In the genomic region with DNA sequence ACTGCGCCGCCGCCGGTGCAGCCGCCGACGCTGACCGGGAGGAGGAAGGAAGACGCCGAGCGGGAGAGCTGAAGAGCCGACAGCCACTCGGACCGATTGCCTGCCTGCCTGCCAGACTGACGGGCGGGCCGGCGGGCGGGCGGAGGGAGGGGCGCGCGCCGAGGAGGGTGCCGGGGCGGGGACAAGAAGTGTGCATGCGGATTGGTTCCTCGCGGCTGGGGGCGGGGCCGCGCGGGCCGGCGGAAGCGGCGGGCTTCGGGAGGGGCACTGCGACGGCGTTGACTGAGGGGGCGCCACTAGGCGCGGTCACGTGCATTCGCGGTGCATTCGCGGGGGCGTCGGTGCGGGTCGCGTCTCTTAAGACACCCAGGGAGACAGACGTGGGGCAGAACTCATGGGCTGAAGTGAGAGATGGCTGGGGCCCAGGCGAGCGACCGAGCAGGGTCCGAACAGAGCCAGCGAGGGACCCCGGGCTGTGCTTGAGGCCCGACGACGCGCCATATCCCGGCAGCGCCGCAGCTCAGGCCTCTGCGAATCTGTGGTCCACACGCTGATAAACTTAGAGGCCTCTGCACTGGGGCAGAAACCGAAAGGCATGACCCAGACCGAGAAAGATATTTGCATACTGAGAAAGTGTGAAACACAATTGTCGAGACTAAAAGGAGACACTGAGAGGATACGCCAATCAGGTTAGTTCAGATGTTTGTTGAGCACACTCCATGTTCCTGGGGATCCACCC, we compare ENCODE assay signal across 1 cellular context.
A peak's percentile ranks its signal among the peaks of the same experiment; 100 is the strongest.
TF ChIP-seq lines count a peak whose summit lies in the region.

A gene (minus strand): TSS at position 118 of the 739 bp plus-strand sequence. CDS start 205 bp downstream, outside the sequence.

TF ChIP-seq in HepG2, 621 proteins besides CTCF, POLR2A, EP300 and RAD21 (continued from another document and continues in another):
- TF ChIP-seq, protein P1, sequence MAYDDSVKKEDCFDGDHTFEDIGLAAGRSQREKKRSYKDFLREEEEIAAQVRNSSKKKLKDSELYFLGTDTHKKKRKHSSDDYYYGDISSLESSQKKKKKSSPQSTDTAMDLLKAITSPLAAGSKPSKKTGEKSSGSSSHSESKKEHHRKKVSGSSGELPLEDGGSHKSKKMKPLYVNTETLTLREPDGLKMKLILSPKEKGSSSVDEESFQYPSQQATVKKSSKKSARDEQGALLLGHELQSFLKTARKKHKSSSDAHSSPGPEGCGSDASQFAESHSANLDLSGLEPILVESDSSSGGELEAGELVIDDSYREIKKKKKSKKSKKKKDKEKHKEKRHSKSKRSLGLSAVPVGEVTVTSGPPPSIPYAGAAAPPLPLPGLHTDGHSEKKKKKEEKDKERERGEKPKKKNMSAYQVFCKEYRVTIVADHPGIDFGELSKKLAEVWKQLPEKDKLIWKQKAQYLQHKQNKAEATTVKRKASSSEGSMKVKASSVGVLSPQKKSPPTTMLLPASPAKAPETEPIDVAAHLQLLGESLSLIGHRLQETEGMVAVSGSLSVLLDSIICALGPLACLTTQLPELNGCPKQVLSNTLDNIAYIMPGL (CRISPR knock-in tag; IDR thresholded peaks at IDR 0.05; ENCODE audit: borderline replicate concordance in 1 of 2, low read depth in 1 of 2) = peak; percentile 69 to 78; a peak in 3 of 4 replicates
- TF ChIP-seq, protein P2, sequence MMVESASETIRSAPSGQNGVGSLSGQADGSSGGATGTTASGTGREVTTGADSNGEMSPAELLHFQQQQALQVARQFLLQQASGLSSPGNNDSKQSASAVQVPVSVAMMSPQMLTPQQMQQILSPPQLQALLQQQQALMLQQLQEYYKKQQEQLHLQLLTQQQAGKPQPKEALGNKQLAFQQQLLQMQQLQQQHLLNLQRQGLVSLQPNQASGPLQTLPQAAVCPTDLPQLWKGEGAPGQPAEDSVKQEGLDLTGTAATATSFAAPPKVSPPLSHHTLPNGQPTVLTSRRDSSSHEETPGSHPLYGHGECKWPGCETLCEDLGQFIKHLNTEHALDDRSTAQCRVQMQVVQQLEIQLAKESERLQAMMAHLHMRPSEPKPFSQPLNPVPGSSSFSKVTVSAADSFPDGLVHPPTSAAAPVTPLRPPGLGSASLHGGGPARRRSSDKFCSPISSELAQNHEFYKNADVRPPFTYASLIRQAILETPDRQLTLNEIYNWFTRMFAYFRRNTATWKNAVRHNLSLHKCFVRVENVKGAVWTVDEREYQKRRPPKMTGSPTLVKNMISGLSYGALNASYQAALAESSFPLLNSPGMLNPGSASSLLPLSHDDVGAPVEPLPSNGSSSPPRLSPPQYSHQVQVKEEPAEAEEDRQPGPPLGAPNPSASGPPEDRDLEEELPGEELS (CRISPR knock-in tag; IDR thresholded peaks at IDR 0.05) = no peak; the same call in 1 of the 2 replicates
- TF ChIP-seq TARDBP (CRISPR knock-in tag; IDR thresholded peaks at IDR 0.05) = no peak
- TF ChIP-seq, protein P3, sequence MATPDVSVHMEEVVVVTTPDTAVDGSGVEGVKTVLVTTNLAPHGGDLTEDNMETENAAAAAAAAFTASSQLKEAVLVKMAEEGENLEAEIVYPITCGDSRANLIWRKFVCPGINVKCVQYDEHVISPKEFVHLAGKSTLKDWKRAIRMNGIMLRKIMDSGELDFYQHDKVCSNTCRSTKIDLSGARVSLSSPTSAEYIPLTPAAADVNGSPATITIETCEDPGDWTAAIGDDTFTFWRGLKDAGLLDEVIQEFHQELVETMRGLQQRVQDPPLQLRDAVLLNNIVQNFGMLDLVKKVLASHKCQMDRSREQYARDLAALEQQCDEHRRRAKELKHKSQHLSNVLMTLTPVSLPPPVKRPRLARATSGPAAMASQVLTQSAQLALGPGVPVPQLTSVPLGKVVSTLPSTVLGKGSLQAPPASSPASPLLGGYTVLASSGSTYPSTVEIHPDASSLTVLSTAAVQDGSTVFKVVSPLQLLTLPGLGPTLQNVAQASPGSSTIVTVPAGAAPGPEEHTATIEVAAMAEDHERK (CRISPR knock-in tag; IDR thresholded peaks at IDR 0.05; ENCODE audit: low read depth) = no peak
- TF ChIP-seq ZNF547 (CRISPR knock-in tag; IDR thresholded peaks at IDR 0.05) = peak; percentile 88
- TF ChIP-seq, protein P4, sequence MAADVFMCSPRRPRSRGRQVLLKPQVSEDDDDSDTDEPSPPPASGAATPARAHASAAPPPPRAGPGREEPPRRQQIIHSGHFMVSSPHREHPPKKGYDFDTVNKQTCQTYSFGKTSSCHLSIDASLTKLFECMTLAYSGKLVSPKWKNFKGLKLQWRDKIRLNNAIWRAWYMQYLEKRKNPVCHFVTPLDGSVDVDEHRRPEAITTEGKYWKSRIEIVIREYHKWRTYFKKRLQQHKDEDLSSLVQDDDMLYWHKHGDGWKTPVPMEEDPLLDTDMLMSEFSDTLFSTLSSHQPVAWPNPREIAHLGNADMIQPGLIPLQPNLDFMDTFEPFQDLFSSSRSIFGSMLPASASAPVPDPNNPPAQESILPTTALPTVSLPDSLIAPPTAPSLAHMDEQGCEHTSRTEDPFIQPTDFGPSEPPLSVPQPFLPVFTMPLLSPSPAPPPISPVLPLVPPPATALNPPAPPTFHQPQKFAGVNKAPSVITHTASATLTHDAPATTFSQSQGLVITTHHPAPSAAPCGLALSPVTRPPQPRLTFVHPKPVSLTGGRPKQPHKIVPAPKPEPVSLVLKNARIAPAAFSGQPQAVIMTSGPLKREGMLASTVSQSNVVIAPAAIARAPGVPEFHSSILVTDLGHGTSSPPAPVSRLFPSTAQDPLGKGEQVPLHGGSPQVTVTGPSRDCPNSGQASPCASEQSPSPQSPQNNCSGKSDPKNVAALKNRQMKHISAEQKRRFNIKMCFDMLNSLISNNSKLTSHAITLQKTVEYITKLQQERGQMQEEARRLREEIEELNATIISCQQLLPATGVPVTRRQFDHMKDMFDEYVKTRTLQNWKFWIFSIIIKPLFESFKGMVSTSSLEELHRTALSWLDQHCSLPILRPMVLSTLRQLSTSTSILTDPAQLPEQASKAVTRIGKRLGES (CRISPR knock-in tag; IDR thresholded peaks at IDR 0.05; ENCODE audit: borderline replicate concordance) = no peak
- TF ChIP-seq, protein P5, sequence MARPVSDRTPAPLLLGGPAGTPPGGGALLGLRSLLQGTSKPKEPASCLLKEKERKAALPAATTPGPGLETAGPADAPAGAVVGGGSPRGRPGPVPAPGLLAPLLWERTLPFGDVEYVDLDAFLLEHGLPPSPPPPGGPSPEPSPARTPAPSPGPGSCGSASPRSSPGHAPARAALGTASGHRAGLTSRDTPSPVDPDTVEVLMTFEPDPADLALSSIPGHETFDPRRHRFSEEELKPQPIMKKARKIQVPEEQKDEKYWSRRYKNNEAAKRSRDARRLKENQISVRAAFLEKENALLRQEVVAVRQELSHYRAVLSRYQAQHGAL (CRISPR knock-in tag; IDR thresholded peaks at IDR 0.05; ENCODE audit: not compliant biosample characterization) = no peak
- no peak for TF ChIP-seq TCF7L2 (IDR thresholded peaks at IDR 0.05; ENCODE audit: low read depth, low read length)
- TF ChIP-seq, protein P6, sequence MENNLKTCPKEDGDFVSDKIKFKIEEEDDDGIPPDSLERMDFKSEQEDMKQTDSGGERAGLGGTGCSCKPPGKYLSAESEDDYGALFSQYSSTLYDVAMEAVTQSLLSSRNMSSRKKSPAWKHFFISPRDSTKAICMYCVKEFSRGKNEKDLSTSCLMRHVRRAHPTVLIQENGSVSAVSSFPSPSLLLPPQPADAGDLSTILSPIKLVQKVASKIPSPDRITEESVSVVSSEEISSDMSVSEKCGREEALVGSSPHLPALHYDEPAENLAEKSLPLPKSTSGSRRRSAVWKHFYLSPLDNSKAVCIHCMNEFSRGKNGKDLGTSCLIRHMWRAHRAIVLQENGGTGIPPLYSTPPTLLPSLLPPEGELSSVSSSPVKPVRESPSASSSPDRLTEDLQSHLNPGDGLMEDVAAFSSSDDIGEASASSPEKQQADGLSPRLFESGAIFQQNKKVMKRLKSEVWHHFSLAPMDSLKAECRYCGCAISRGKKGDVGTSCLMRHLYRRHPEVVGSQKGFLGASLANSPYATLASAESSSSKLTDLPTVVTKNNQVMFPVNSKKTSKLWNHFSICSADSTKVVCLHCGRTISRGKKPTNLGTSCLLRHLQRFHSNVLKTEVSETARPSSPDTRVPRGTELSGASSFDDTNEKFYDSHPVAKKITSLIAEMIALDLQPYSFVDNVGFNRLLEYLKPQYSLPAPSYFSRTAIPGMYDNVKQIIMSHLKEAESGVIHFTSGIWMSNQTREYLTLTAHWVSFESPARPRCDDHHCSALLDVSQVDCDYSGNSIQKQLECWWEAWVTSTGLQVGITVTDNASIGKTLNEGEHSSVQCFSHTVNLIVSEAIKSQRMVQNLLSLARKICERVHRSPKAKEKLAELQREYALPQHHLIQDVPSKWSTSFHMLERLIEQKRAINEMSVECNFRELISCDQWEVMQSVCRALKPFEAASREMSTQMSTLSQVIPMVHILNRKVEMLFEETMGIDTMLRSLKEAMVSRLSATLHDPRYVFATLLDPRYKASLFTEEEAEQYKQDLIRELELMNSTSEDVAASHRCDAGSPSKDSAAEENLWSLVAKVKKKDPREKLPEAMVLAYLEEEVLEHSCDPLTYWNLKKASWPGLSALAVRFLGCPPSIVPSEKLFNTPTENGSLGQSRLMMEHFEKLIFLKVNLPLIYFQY (CRISPR knock-in tag; IDR thresholded peaks at IDR 0.05; ENCODE audit: borderline replicate concordance) = peak; percentile 37; the same call in 1 of the 2 replicates
- no peak for TF ChIP-seq ZSCAN30 (CRISPR knock-in tag; IDR thresholded peaks at IDR 0.05)
- TF ChIP-seq, protein P7, sequence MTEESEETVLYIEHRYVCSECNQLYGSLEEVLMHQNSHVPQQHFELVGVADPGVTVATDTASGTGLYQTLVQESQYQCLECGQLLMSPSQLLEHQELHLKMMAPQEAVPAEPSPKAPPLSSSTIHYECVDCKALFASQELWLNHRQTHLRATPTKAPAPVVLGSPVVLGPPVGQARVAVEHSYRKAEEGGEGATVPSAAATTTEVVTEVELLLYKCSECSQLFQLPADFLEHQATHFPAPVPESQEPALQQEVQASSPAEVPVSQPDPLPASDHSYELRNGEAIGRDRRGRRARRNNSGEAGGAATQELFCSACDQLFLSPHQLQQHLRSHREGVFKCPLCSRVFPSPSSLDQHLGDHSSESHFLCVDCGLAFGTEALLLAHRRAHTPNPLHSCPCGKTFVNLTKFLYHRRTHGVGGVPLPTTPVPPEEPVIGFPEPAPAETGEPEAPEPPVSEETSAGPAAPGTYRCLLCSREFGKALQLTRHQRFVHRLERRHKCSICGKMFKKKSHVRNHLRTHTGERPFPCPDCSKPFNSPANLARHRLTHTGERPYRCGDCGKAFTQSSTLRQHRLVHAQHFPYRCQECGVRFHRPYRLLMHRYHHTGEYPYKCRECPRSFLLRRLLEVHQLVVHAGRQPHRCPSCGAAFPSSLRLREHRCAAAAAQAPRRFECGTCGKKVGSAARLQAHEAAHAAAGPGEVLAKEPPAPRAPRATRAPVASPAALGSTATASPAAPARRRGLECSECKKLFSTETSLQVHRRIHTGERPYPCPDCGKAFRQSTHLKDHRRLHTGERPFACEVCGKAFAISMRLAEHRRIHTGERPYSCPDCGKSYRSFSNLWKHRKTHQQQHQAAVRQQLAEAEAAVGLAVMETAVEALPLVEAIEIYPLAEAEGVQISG (CRISPR knock-in tag; IDR thresholded peaks at IDR 0.05) = peak; percentile 58
- TF ChIP-seq KAT7 (CRISPR knock-in tag; IDR thresholded peaks at IDR 0.05; ENCODE audit: borderline replicate concordance) = peak; percentile 90; the same call in 1 of the 2 replicates
- TF ChIP-seq ZNF562 (CRISPR knock-in tag; IDR thresholded peaks at IDR 0.05; ENCODE audit: borderline replicate concordance) = no peak
- TF ChIP-seq ZNF816 (CRISPR knock-in tag; IDR thresholded peaks at IDR 0.05; ENCODE audit: borderline replicate concordance) = no peak
- TF ChIP-seq RFX1 (IDR thresholded peaks at IDR 0.05) = no peak
- no peak for TF ChIP-seq ZNF282 (IDR thresholded peaks at IDR 0.05; ENCODE audit: partially characterized antibody)
- peak; percentile 90; the same call in 1 of the 2 replicates for TF ChIP-seq ZNF788 (CRISPR knock-in tag; IDR thresholded peaks at IDR 0.05; ENCODE audit: borderline replicate concordance)
- TF ChIP-seq ZNF251 (CRISPR knock-in tag; IDR thresholded peaks at IDR 0.05) = no peak
- TF ChIP-seq DNMT1 (CRISPR knock-in tag; IDR thresholded peaks at IDR 0.05) = 0 out of 2 replicates have a peak, but pooled peaks have one; percentile 88
- no peak for TF ChIP-seq CREM (IDR thresholded peaks at IDR 0.05)
- TF ChIP-seq CREM (CRISPR knock-in tag; IDR thresholded peaks at IDR 0.05) = no peak
- TF ChIP-seq MYC (CRISPR knock-in tag; IDR thresholded peaks at IDR 0.05; ENCODE audit: borderline replicate concordance) = peak; percentile 90
- TF ChIP-seq, protein P8, sequence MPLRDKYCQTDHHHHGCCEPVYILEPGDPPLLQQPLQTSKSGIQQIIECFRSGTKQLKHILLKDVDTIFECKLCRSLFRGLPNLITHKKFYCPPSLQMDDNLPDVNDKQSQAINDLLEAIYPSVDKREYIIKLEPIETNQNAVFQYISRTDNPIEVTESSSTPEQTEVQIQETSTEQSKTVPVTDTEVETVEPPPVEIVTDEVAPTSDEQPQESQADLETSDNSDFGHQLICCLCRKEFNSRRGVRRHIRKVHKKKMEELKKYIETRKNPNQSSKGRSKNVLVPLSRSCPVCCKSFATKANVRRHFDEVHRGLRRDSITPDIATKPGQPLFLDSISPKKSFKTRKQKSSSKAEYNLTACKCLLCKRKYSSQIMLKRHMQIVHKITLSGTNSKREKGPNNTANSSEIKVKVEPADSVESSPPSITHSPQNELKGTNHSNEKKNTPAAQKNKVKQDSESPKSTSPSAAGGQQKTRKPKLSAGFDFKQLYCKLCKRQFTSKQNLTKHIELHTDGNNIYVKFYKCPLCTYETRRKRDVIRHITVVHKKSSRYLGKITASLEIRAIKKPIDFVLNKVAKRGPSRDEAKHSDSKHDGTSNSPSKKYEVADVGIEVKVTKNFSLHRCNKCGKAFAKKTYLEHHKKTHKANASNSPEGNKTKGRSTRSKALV (CRISPR knock-in tag; IDR thresholded peaks at IDR 0.05) = 0 out of 2 replicates have a peak, but pooled peaks have one; percentile 36
- TF ChIP-seq ZNF557 (CRISPR knock-in tag; IDR thresholded peaks at IDR 0.05) = 0 out of 2 replicates have a peak, but pooled peaks have one; percentile 58
- TF ChIP-seq, protein P9, sequence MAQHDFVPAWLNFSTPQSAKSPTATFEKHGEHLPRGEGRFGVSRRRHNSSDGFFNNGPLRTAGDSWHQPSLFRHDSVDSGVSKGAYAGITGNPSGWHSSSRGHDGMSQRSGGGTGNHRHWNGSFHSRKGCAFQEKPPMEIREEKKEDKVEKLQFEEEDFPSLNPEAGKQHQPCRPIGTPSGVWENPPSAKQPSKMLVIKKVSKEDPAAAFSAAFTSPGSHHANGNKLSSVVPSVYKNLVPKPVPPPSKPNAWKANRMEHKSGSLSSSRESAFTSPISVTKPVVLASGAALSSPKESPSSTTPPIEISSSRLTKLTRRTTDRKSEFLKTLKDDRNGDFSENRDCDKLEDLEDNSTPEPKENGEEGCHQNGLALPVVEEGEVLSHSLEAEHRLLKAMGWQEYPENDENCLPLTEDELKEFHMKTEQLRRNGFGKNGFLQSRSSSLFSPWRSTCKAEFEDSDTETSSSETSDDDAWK (CRISPR knock-in tag; IDR thresholded peaks at IDR 0.05) = no peak
- TF ChIP-seq PCBP2 (optimal IDR thresholded peaks at IDR 0.05; ENCODE audit: low read depth, low read length, poor library complexity, severe bottlenecking) = no peak
- no peak for TF ChIP-seq ZNF549 (CRISPR knock-in tag; IDR thresholded peaks at IDR 0.05)
- TF ChIP-seq NFKBIZ (CRISPR knock-in tag; IDR thresholded peaks at IDR 0.05) = peak; percentile 24
- TF ChIP-seq ZFP41 (CRISPR knock-in tag; IDR thresholded peaks at IDR 0.05; ENCODE audit: borderline replicate concordance) = no peak
- TF ChIP-seq RXRB (CRISPR knock-in tag; IDR thresholded peaks at IDR 0.05; ENCODE audit: borderline replicate concordance) = peak; percentile 42; the same call in 1 of the 2 replicates
- no peak for TF ChIP-seq ZNF660 (CRISPR knock-in tag; IDR thresholded peaks at IDR 0.05; ENCODE audit: borderline replicate concordance, low read depth)
